11 cellular contexts compared by ENCODE assay signal in genomic region chr1:54800041-54800898, GRCh38. TPM values are rescaled to one million over a fixed set of nuclear protein-coding genes. Genes with fewer than 3 reads are reported as not detected.
DNase-seq lines count a peak whose midpoint lies in the region; ATAC-seq, FAIRE-seq and TF ChIP-seq lines count a peak whose summit lies in the region.
"Had no signal": no experiment of that assay in that cellular context is flagged by ENCODE, and none has a peak within 500 bp of the region (broad histone marks: within the 10 kb centered on the region; RNA-seq: fewer than 3 reads in every experiment).

No MANE protein-coding gene starts in this region.

- TF ChIP-seq CTCF in bronchial epithelial cell (IDR thresholded peaks at IDR 0.05; ENCODE audit: insufficient read depth, low read length, severe bottlenecking) = no peak
- no peak for TF ChIP-seq CTCF in tibial artery (IDR thresholded peaks at IDR 0.05)

- intact Hi-C loops in tibial artery (cut with DNase I; ENCODE audit: low total_unique reads) = loop anchor here (10.0 kb wide), 1 partner anchor 705 kb away; no protein-coding TSS in a partner anchor

- H2BK120ac ChIP-seq in mesenchymal stem cell (ENCODE audit: low read depth, low read length) = no peak overlapping the region

- no peak overlapping the region for H3K14ac ChIP-seq in mesenchymal stem cell (ENCODE audit: low read length in 2 of 2)

- H3K9me3 ChIP-seq in mononuclear cell (ENCODE audit: low read depth, low read length) (no peaks in the 10 kb centered on the region), tibial artery (no peaks in the 10 kb centered on the region), mesenchymal stem cell (ENCODE audit: control insufficient read depth, low read length) (no peaks in the 10 kb centered on the region)

- H3K4me1 Mint-ChIP-seq in activated T-cell treated with anti-CD3 and anti-CD28 coated beads, Interleukin-2, amount 50 U/mL, for 4 hours (ENCODE audit: low read depth) = peaks cover 68% of the 10 kb centered on the region

- H3K27ac ChIP-seq in tibial artery (no peak overlapping the region), mesenchymal stem cell (ENCODE audit: low read length, poor library complexity, severe bottlenecking) (no peak overlapping the region)

- H3K36me3 Mint-ChIP-seq in activated T-cell treated with anti-CD3 and anti-CD28 coated beads, Interleukin-2, amount 50 U/mL, for 4 hours (ENCODE audit: insufficient read depth) = no peaks in the 10 kb centered on the region

- H3K4ac ChIP-seq in mesenchymal stem cell (ENCODE audit: low read depth in 1 of 2, low read length in 2 of 2) = no peak overlapping the region

- FAIRE-seq in bronchial epithelial cell (lab: Jason Lieb, UNC) = no peak
- FAIRE-seq: colon had no signal

- peak overlapping the region; percentile 69 for H3K4me3 ChIP-seq in bronchial epithelial cell (ENCODE audit: low read depth, low read length)
- H3K4me3 ChIP-seq in mononuclear cell (ENCODE audit: low read length) = peak overlapping the region; percentile 61
- peak overlapping the region; percentile 25 to 37 for H3K4me3 ChIP-seq in tibial artery
- peak overlapping the region in 1 of 2 experiments; percentile 62 for H3K4me3 ChIP-seq in mesenchymal stem cell (ENCODE audit: insufficient read depth in 1 of 2, low read depth in 1 of 2, low read length in 2 of 2)

- no peak overlapping the region for H3K4me2 ChIP-seq in mesenchymal stem cell (ENCODE audit: low read length, poor library complexity, severe bottlenecking)

- H3K9me3 Mint-ChIP-seq in activated T-cell treated with anti-CD3 and anti-CD28 coated beads, Interleukin-2, amount 50 U/mL, for 4 hours = no peaks in the 10 kb centered on the region

- ATAC-seq in activated T-cell treated with anti-CD3 and anti-CD28 coated beads, Interleukin-2, amount 50 U/mL, for 4 hours = no peak
- ATAC-seq in HG02588 (IDR thresholded peaks at IDR 0.05; ENCODE audit: unreplicated experiment) = no peak

- no peak overlapping the region for H2AK5ac ChIP-seq in mesenchymal stem cell (ENCODE audit: low read length, severe bottlenecking)

- H3K4me3 Mint-ChIP-seq in activated T-cell treated with anti-CD3 and anti-CD28 coated beads, Interleukin-2, amount 50 U/mL, for 4 hours = peak overlapping the region; percentile 88

- no peak overlapping the region for H4K91ac ChIP-seq in mesenchymal stem cell (ENCODE audit: low read length)

- H2BK15ac ChIP-seq in mesenchymal stem cell (ENCODE audit: low read depth, poor library complexity, severe bottlenecking) = no peak overlapping the region

- H2BK12ac ChIP-seq in mesenchymal stem cell (ENCODE audit: low read length in 2 of 2) = no peak overlapping the region

- H3K4me1 ChIP-seq in mononuclear cell (ENCODE audit: insufficient read depth, low read length) (peaks cover 48% of the 10 kb centered on the region), tibial artery (peaks cover 0 to 44% (median 17%) of the 10 kb centered on the region in 4 donors), mesenchymal stem cell (ENCODE audit: control insufficient read depth, insufficient read depth, low read depth, low read length) (peaks cover 10% of the 10 kb centered on the region)

- H2BK5ac ChIP-seq in mesenchymal stem cell (ENCODE audit: low read depth, low read length, poor library complexity, severe bottlenecking) = no peak overlapping the region

- H3K18ac ChIP-seq in mesenchymal stem cell (ENCODE audit: low read depth in 1 of 2, low read length in 2 of 2) = no peak overlapping the region

- no peaks in the 10 kb centered on the region for H3K27me3 ChIP-seq in bronchial epithelial cell (ENCODE audit: control insufficient read depth, insufficient read depth, low read length)
- H3K27me3 ChIP-seq in mononuclear cell (ENCODE audit: insufficient read depth, low read length) = no peaks in the 10 kb centered on the region
- peaks cover 0 to 38% of the 10 kb centered on the region in 2 donors for H3K27me3 ChIP-seq in tibial artery
- H3K27me3 ChIP-seq in mesenchymal stem cell (ENCODE audit: control insufficient read depth in 1 of 2, insufficient read depth in 1 of 2, low read length in 2 of 2) = peaks cover 27 to 36% of the 10 kb centered on the region in 2 experiments

- H3K27me3 Mint-ChIP-seq in activated T-cell treated with anti-CD3 and anti-CD28 coated beads, Interleukin-2, amount 50 U/mL, for 4 hours (ENCODE audit: low read depth) = no peaks in the 10 kb centered on the region

- DNase-seq in activated T-cell treated with anti-CD3 and anti-CD28 coated beads, Interleukin-2, amount 50 U/mL, for 4 hours = no peak
- DNase-seq in activated T-cell treated with anti-CD3 and anti-CD28 coated beads, Interleukin-2, amount 50 U/mL, for 48 hours = no peak
- DNase-seq in bronchial epithelial cell (ENCODE audit: low read depth) (no peak), tibial artery (peak in 1 of 2 donors; percentile 32), NCI-H1436 treated with DMSO at 0.1 percent for 48 hours (lab: John Stamatoyannopoulos, UW) (no peak), mesenchymal stem cell (no peak)
- DNase-seq: NCI-H446 treated with DMSO at 0.1 percent for 48 hours had no signal

- H2AFZ ChIP-seq in mesenchymal stem cell (ENCODE audit: low read depth, low read length) = no peak overlapping the region

- H3K23ac ChIP-seq in mesenchymal stem cell (ENCODE audit: low read length in 2 of 2) = no peak overlapping the region

- H3K9ac ChIP-seq in mesenchymal stem cell (ENCODE audit: low read length) = no peak overlapping the region

- no peak overlapping the region for H4K8ac ChIP-seq in mesenchymal stem cell (ENCODE audit: low read length)

- H3K79me1 ChIP-seq in mesenchymal stem cell (replicated peaks; ENCODE audit: low read length, poor library complexity, severe bottlenecking) = no peaks in the 10 kb centered on the region

- 65% methylated on average over 39 of the region's 39 CpGs for WGBS in mesenchymal stem cell

- H3K36me3 ChIP-seq in bronchial epithelial cell (ENCODE audit: control insufficient read depth, insufficient read depth, low read length) (no peaks in the 10 kb centered on the region), tibial artery (no peaks in the 10 kb centered on the region), mesenchymal stem cell (ENCODE audit: control insufficient read depth in 1 of 2, insufficient read depth in 2 of 2, low read depth in 1 of 2, low read length in 2 of 2) (no peaks in the 10 kb centered on the region)

RNA-seq across cellular contexts. Expression of gene TTC22, which starts 0.9 kb away (rescaled TPM):
- 1 to 10 TPM; 1.9 to 2.8 (median 2.0) TPM for total RNA-seq in activated T-cell treated with anti-CD3 and anti-CD28 coated beads, Interleukin-2, amount 50 U/mL, for 4 hours
- total RNA-seq in bronchial epithelial cell = 7.4 and 12.5 TPM in 2 replicates
- total RNA-seq in mononuclear cell = 1.9 TPM
- not detected for polyA plus RNA-seq in mesenchymal stem cell (2013, experiment 1 of 2)
- not detected for polyA plus RNA-seq in mesenchymal stem cell (2013, experiment 2 of 2)
- total RNA-seq: myocyte had no signal

RNA-seq across cellular contexts. Expression of gene PARS2, which starts 35.9 kb away (rescaled TPM):
- total RNA-seq in activated T-cell treated with anti-CD3 and anti-CD28 coated beads, Interleukin-2, amount 50 U/mL, for 4 hours = 1 to 10 TPM; 5.5 to 7.9 (median 6.1) TPM
- total RNA-seq in bronchial epithelial cell = 5.3 and 5.9 TPM in 2 replicates
- 0.10 TPM for total RNA-seq in mononuclear cell
- polyA plus RNA-seq in mesenchymal stem cell (2013, experiment 1 of 2) = 3.6 TPM
- polyA plus RNA-seq in mesenchymal stem cell (2013, experiment 2 of 2) = 3.5 TPM
